14 cellular contexts compared by ENCODE assay signal in genomic region chr3:50269460-50269859, GRCh38. TPM values are rescaled to one million over a fixed set of nuclear protein-coding genes. Genes with fewer than 3 reads are reported as not detected.
DNase-seq lines count a peak whose midpoint lies in the region; ATAC-seq and TF ChIP-seq lines count a peak whose summit lies in the region.
"Had no signal": no experiment of that assay in that cellular context is flagged by ENCODE, and none has a peak within 500 bp of the region (broad histone marks: within the 10 kb centered on the region; RNA-seq: fewer than 3 reads in every experiment).

No MANE protein-coding gene starts in this region.

- no peak overlapping the region for H3K27ac Mint-ChIP-seq in activated CD4-positive, alpha-beta memory T cell treated with anti-CD3 and anti-CD28 coated beads for 36 hours
- H3K27ac Mint-ChIP-seq in activated T-helper 2 cell treated with anti-CD3 and anti-CD28 coated beads, Interferon-gamma antibody, Interleukin-2, Interleukin-4, amounts not matched to agents 10 μg/mL and 5 μg/mL and 100 μg/mL, durations not matched to agents 14 hours and 24 hours and 36 hours = no peak overlapping the region
- H3K27ac Mint-ChIP-seq: activated B cell treated with CpG ODN at 0.5 μM for 24 hours had no signal

- H3K4me1 Mint-ChIP-seq in activated CD4-positive, alpha-beta memory T cell treated with anti-CD3 and anti-CD28 coated beads for 36 hours (ENCODE audit: low read depth) = peaks cover 18% of the 10 kb centered on the region
- H3K4me1 Mint-ChIP-seq in activated T-helper 2 cell treated with anti-CD3 and anti-CD28 coated beads, Interferon-gamma antibody, Interleukin-2, Interleukin-4, amounts not matched to agents 10 μg/mL and 5 μg/mL and 100 μg/mL, durations not matched to agents 14 hours and 24 hours and 36 hours (ENCODE audit: low read depth) = peaks cover 6% of the 10 kb centered on the region

- no peak overlapping the region for H3K4me3 Mint-ChIP-seq in activated CD4-positive, alpha-beta memory T cell treated with anti-CD3 and anti-CD28 coated beads for 36 hours
- no peak overlapping the region for H3K4me3 Mint-ChIP-seq in activated T-helper 2 cell treated with anti-CD3 and anti-CD28 coated beads, Interferon-gamma antibody, Interleukin-2, Interleukin-4, amounts not matched to agents 10 μg/mL and 5 μg/mL and 100 μg/mL, durations not matched to agents 14 hours and 24 hours and 36 hours (ENCODE audit: low read depth)
- H3K4me3 Mint-ChIP-seq: activated B cell treated with CpG ODN at 0.5 μM for 24 hours had no signal

- H3K4me3 ChIP-seq in ascending aorta = peak overlapping the region; percentile 49 to 70
- peak overlapping the region; percentile 15 for H3K4me3 ChIP-seq in kidney epithelial cell (ENCODE audit: low read depth, low read length)
- peak overlapping the region in 2 of 7 experiments; percentile 15 to 20 for H3K4me3 ChIP-seq in skin epidermis
- H3K4me3 ChIP-seq: SJSA1 had no signal

- ATAC-seq in GM21447 (IDR thresholded peaks at IDR 0.05; ENCODE audit: unreplicated experiment) = no peak
- ATAC-seq in HG02798 (IDR thresholded peaks at IDR 0.05; ENCODE audit: poor library complexity, unreplicated experiment) = no peak

- TF ChIP-seq CTCF in C4-2B (conservative IDR thresholded peaks at IDR 0.05) (no peak), ascending aorta (IDR thresholded peaks at IDR 0.05) (no peak), kidney epithelial cell (IDR thresholded peaks at IDR 0.05; ENCODE audit: insufficient read depth, low read length, poor library complexity, severe bottlenecking) (no peak)

- H3K9me3 Mint-ChIP-seq in activated CD4-positive, alpha-beta memory T cell treated with anti-CD3 and anti-CD28 coated beads for 36 hours = no peaks in the 10 kb centered on the region
- no peaks in the 10 kb centered on the region for H3K9me3 Mint-ChIP-seq in activated T-helper 2 cell treated with anti-CD3 and anti-CD28 coated beads, Interferon-gamma antibody, Interleukin-2, Interleukin-4, amounts not matched to agents 10 μg/mL and 5 μg/mL and 100 μg/mL, durations not matched to agents 14 hours and 24 hours and 36 hours
- H3K9me3 Mint-ChIP-seq: activated B cell treated with CpG ODN at 0.5 μM for 24 hours had no signal

- CTCF ChIA-PET in activated CD4-positive, alpha-beta memory T cell treated with anti-CD3 and anti-CD28 coated beads for 36 hours (lab: Charles Lee) = interaction anchor here (1.0 to 4.3 kb wide), 2 partner anchors 23 to 77 kb away, joined by 5 to 45 read pairs; partner anchors contain the start of gene GNAT1

- H3K27ac ChIP-seq in C4-2B = peak overlapping the region; percentile 41; the same call in 1 of the 2 replicates
- peak overlapping the region; percentile 85 to 97 for H3K27ac ChIP-seq in ascending aorta
- peak overlapping the region in 11 of 21 experiments; percentile 26 to 80 (median 61) for H3K27ac ChIP-seq in skin epidermis
- H3K27ac ChIP-seq: SJSA1 had no signal

- no peaks in the 10 kb centered on the region for H3K27me3 ChIP-seq in ascending aorta
- peaks cover 11% of the 10 kb centered on the region for H3K27me3 ChIP-seq in kidney epithelial cell (ENCODE audit: control insufficient read depth, insufficient read depth, low read length)
- H3K27me3 ChIP-seq: SJSA1 had no signal

- peaks cover 12% of the 10 kb centered on the region for H3K27me3 Mint-ChIP-seq in activated CD4-positive, alpha-beta memory T cell treated with anti-CD3 and anti-CD28 coated beads for 36 hours
- peaks cover 27% of the 10 kb centered on the region for H3K27me3 Mint-ChIP-seq in activated T-helper 2 cell treated with anti-CD3 and anti-CD28 coated beads, Interferon-gamma antibody, Interleukin-2, Interleukin-4, amounts not matched to agents 10 μg/mL and 5 μg/mL and 100 μg/mL, durations not matched to agents 14 hours and 24 hours and 36 hours (ENCODE audit: low read depth)

- POLR2A ChIA-PET in activated CD4-positive, alpha-beta memory T cell treated with anti-CD3 and anti-CD28 coated beads for 36 hours (lab: Charles Lee) = no interaction called here

- no peak for DNase-seq in ascending aorta (ENCODE audit: low spot score in 2 of 2)
- no peak for DNase-seq in kidney epithelial cell (ENCODE audit: low read depth)
- DNase-seq in activated CD4-positive, alpha-beta memory T cell treated with anti-CD3 and anti-CD28 coated beads for 36 hours = no peak
- no peak for DNase-seq in activated T-helper 2 cell treated with anti-CD3 and anti-CD28 coated beads, Interferon-gamma antibody, Interleukin-2, Interleukin-4, amounts not matched to agents 10 μg/mL and 5 μg/mL and 100 μg/mL, durations not matched to agents 14 hours and 24 hours and 36 hours (ENCODE audit: low spot score)
- DNase-seq: activated B cell treated with CpG ODN at 0.5 μM for 24 hours; effector memory CD4-positive, alpha-beta T cell; NCI-H446 treated with DMSO at 0.1 percent for 48 hours; retina; stimulated activated CD8-positive, alpha-beta memory T cell treated with anti-CD3 and anti-CD28 coated beads, Interleukin-4, amount 100 ng/mL, for 48 hours had no signal

- H3K36me3 ChIP-seq in ascending aorta (no peaks in the 10 kb centered on the region), kidney epithelial cell (ENCODE audit: control insufficient read depth, insufficient read depth, low read length) (no peaks in the 10 kb centered on the region)
- H3K36me3 ChIP-seq: SJSA1 had no signal

- H3K9me3 ChIP-seq in ascending aorta = no peaks in the 10 kb centered on the region
- H3K9me3 ChIP-seq: SJSA1 had no signal

- intact Hi-C loops in ascending aorta (cut with DNase I) = no loop called here
- intact Hi-C loops in activated CD4-positive, alpha-beta memory T cell treated with anti-CD3 and anti-CD28 coated beads for 36 hours (cut with micrococcal nuclease) = no loop called here
- intact Hi-C loops in activated T-helper 2 cell treated with anti-CD3 and anti-CD28 coated beads, Interferon-gamma antibody, Interleukin-2, Interleukin-4, amounts not matched to agents 10 μg/mL and 5 μg/mL and 100 μg/mL, durations not matched to agents 14 hours and 24 hours and 36 hours (cut with micrococcal nuclease) = no loop called here

- H3K36me3 Mint-ChIP-seq in activated CD4-positive, alpha-beta memory T cell treated with anti-CD3 and anti-CD28 coated beads for 36 hours = no peaks in the 10 kb centered on the region
- H3K36me3 Mint-ChIP-seq in activated T-helper 2 cell treated with anti-CD3 and anti-CD28 coated beads, Interferon-gamma antibody, Interleukin-2, Interleukin-4, amounts not matched to agents 10 μg/mL and 5 μg/mL and 100 μg/mL, durations not matched to agents 14 hours and 24 hours and 36 hours (ENCODE audit: low read depth) = no peaks in the 10 kb centered on the region

- peaks cover 33 to 56% of the 10 kb centered on the region in 2 donors for H3K4me1 ChIP-seq in ascending aorta

RNA-seq across cellular contexts. Expression of gene SEMA3B, which starts 0.5 kb away (rescaled TPM):
- total RNA-seq in ascending aorta (24.2 TPM), kidney epithelial cell (17.9 and 18.4 TPM in 2 replicates)
- total RNA-seq in activated CD4-positive, alpha-beta memory T cell treated with anti-CD3 and anti-CD28 coated beads for 36 hours = under 1 TPM; 0.86 to 0.97 TPM
- 0.30 and 0.68 TPM in 2 replicates for total RNA-seq in activated T-helper 2 cell treated with anti-CD3 and anti-CD28 coated beads, Interferon-gamma antibody, Interleukin-2, Interleukin-4, amounts not matched to agents 10 μg/mL and 5 μg/mL and 100 μg/mL, durations not matched to agents 14 hours and 24 hours and 36 hours
- total RNA-seq: activated B cell treated with CpG ODN at 0.5 μM for 24 hours had no signal

RNA-seq across cellular contexts. Expression of gene LSMEM2, which starts 9.4 kb away (rescaled TPM):
- total RNA-seq in ascending aorta = not detected
- total RNA-seq in kidney epithelial cell = not detected in 2 replicates
- total RNA-seq in activated CD4-positive, alpha-beta memory T cell treated with anti-CD3 and anti-CD28 coated beads for 36 hours = not detected
- not detected in 2 replicates for total RNA-seq in activated T-helper 2 cell treated with anti-CD3 and anti-CD28 coated beads, Interferon-gamma antibody, Interleukin-2, Interleukin-4, amounts not matched to agents 10 μg/mL and 5 μg/mL and 100 μg/mL, durations not matched to agents 14 hours and 24 hours and 36 hours
- total RNA-seq: activated B cell treated with CpG ODN at 0.5 μM for 24 hours, SJSA1 had no signal

RNA-seq across cellular contexts. Expression of gene IFRD2, which starts 22.8 kb away (rescaled TPM):
- total RNA-seq in ascending aorta (231 TPM), kidney epithelial cell (77.7 and 113 TPM in 2 replicates)
- total RNA-seq in activated CD4-positive, alpha-beta memory T cell treated with anti-CD3 and anti-CD28 coated beads for 36 hours = 100 to 1,000 TPM; 111 to 112 TPM
- total RNA-seq in activated T-helper 2 cell treated with anti-CD3 and anti-CD28 coated beads, Interferon-gamma antibody, Interleukin-2, Interleukin-4, amounts not matched to agents 10 μg/mL and 5 μg/mL and 100 μg/mL, durations not matched to agents 14 hours and 24 hours and 36 hours = 154 and 164 TPM in 2 replicates

RNA-seq across cellular contexts. Expression of gene HYAL3, which starts 29.7 kb away (rescaled TPM):
- total RNA-seq in ascending aorta (not detected), kidney epithelial cell (7.6 and 7.9 TPM in 2 replicates)
- 1 to 10 TPM; 2.5 to 4.0 TPM for total RNA-seq in activated CD4-positive, alpha-beta memory T cell treated with anti-CD3 and anti-CD28 coated beads for 36 hours
- total RNA-seq in activated T-helper 2 cell treated with anti-CD3 and anti-CD28 coated beads, Interferon-gamma antibody, Interleukin-2, Interleukin-4, amounts not matched to agents 10 μg/mL and 5 μg/mL and 100 μg/mL, durations not matched to agents 14 hours and 24 hours and 36 hours = 10.8 TPM in 2 replicates

RNA-seq across cellular contexts. Expression of gene NAA80, which starts 29.7 kb away (rescaled TPM):
- total RNA-seq in ascending aorta (38.8 TPM), kidney epithelial cell (8.5 and 12.3 TPM in 2 replicates)
- 10 to 100 TPM; 18.8 to 19.6 TPM for total RNA-seq in activated CD4-positive, alpha-beta memory T cell treated with anti-CD3 and anti-CD28 coated beads for 36 hours
- 24.9 and 25.0 TPM in 2 replicates for total RNA-seq in activated T-helper 2 cell treated with anti-CD3 and anti-CD28 coated beads, Interferon-gamma antibody, Interleukin-2, Interleukin-4, amounts not matched to agents 10 μg/mL and 5 μg/mL and 100 μg/mL, durations not matched to agents 14 hours and 24 hours and 36 hours

Comparison
In these comparisons a context has a peak if more than half of its experiments do, and no peak if none do; other contexts are left out.
1. H3K27ac ChIP-seq: peak in every context shown above with its lines; median percentile 91 in ascending aorta; 61 in skin epidermis; 41 in C4-2B.